In genomic region chr5:142096382-142096781, GRCh38 we compare ENCODE assay signal across 19 cellular contexts. TPM values are rescaled to one million over a fixed set of nuclear protein-coding genes. Genes with fewer than 3 reads are reported as not detected.
DNase-seq lines count a peak whose midpoint lies in the region; ATAC-seq and TF ChIP-seq lines count a peak whose summit lies in the region.
"Had no signal": no experiment of that assay in that cellular context is flagged by ENCODE, and none has a peak within 500 bp of the region (broad histone marks: within the 10 kb centered on the region; RNA-seq: fewer than 3 reads in every experiment).

No MANE protein-coding gene starts in this region.

- no peaks in the 10 kb centered on the region for H3K9me3 Mint-ChIP-seq in activated naive CD4-positive, alpha-beta T cell treated with anti-CD3 and anti-CD28 coated beads for 36 hours
- H3K9me3 Mint-ChIP-seq in activated naive CD8-positive, alpha-beta T cell treated with anti-CD3 and anti-CD28 coated beads, Interleukin-2, amount 50 U/mL, for 24 hours = peaks cover 7% of the 10 kb centered on the region
- H3K9me3 Mint-ChIP-seq: natural killer cell; stimulated activated memory B cell treated with anti-CD40 and anti-IgM and Interleukin-4, amounts not matched to agents 10 μg/mL and 1 μg/mL and 100 μg/mL, for 72 hours had no signal

- no peaks in the 10 kb centered on the region for H3K79me2 ChIP-seq in trophoblast cell (ENCODE audit: control insufficient read depth, insufficient read depth, low read length, poor library complexity)

- no peak for ATAC-seq in activated naive CD8-positive, alpha-beta T cell treated with anti-CD3 and anti-CD28 coated beads, Interleukin-2, amount 50 U/mL, for 24 hours
- ATAC-seq: A549 had no signal

- no peak overlapping the region for H3K14ac ChIP-seq in trophoblast cell (ENCODE audit: low read length)

- no peak overlapping the region for H3K27ac ChIP-seq in trophoblast cell (ENCODE audit: low read depth, low read length)
- H3K27ac ChIP-seq in substantia nigra (ENCODE audit: low read depth, low read length, poor library complexity, severe bottlenecking) = no peak overlapping the region
- peak overlapping the region in 1 of 2 donors; percentile 47 for H3K27ac ChIP-seq in coronary artery
- H3K27ac ChIP-seq: A549, BLaER1, ovary, VCaP had no signal

- no peak overlapping the region for H2BK12ac ChIP-seq in trophoblast cell (ENCODE audit: low read length)

- H3K27ac Mint-ChIP-seq in activated naive CD4-positive, alpha-beta T cell treated with anti-CD3 and anti-CD28 coated beads for 36 hours = peak overlapping the region; percentile 96
- peak overlapping the region; percentile 100 for H3K27ac Mint-ChIP-seq in activated naive CD8-positive, alpha-beta T cell treated with anti-CD3 and anti-CD28 coated beads, Interleukin-2, amount 50 U/mL, for 24 hours

- no peak overlapping the region for H3K4ac ChIP-seq in trophoblast cell (ENCODE audit: low read depth, low read length)

- H3K4me2 ChIP-seq in trophoblast cell (ENCODE audit: low read length) = no peak overlapping the region
- H3K4me2 ChIP-seq: A549 had no signal

- TF ChIP-seq CTCF in coronary artery (IDR thresholded peaks at IDR 0.05) = no peak

- DNase-seq in activated naive CD4-positive, alpha-beta T cell treated with anti-CD3 and anti-CD28 coated beads for 36 hours = no peak
- no peak for DNase-seq in activated naive CD4-positive, alpha-beta T cell treated with anti-CD3 and anti-CD28 coated beads, Interleukin-2, amount 50 U/mL, for 16 hours
- DNase-seq in EH (ENCODE audit: low read depth) (peak; percentile 31), trophoblast cell (no peak), substantia nigra (lab: John Stamatoyannopoulos, UW) (no peak), coronary artery (ENCODE audit: low spot score) (no peak), glomerular visceral epithelial cell (ENCODE audit: extremely low spot score) (no peak)
- no peak for DNase-seq in activated naive CD8-positive, alpha-beta T cell treated with anti-CD3 and anti-CD28 coated beads, Interleukin-2, amount 50 U/mL, for 24 hours
- DNase-seq: amygdala, HCEC 1CT, mesenchymal stem cell, NCI-H2107, NCI-H510A treated with DMSO at 0.1 percent for 48 hours, ovary had no signal

- no peak overlapping the region for H4K91ac ChIP-seq in trophoblast cell (ENCODE audit: low read depth, low read length)

- H3K27me3 ChIP-seq in trophoblast cell (ENCODE audit: insufficient read depth, low read length) = no peaks in the 10 kb centered on the region
- H3K27me3 ChIP-seq: BLaER1, ovary had no signal

- no peaks in the 10 kb centered on the region for H3K36me3 ChIP-seq in trophoblast cell (ENCODE audit: control insufficient read depth in 1 of 2, insufficient read depth in 2 of 2, low read length in 2 of 2)
- H3K36me3 ChIP-seq: BLaER1, ovary had no signal

- H3K9me3 ChIP-seq in trophoblast cell (ENCODE audit: insufficient read depth, low read depth, low read length) = no peaks in the 10 kb centered on the region
- H3K9me3 ChIP-seq: A549, BLaER1, ovary had no signal

- peaks cover 3% of the 10 kb centered on the region in 2 experiments for H3K4me1 ChIP-seq in trophoblast cell (ENCODE audit: control insufficient read depth in 1 of 2, insufficient read depth in 2 of 2, low read length in 2 of 2)
- H3K4me1 ChIP-seq: A549 had no signal

- H2AK5ac ChIP-seq in trophoblast cell (ENCODE audit: low read length) = no peak overlapping the region

- CTCF ChIA-PET in activated naive CD4-positive, alpha-beta T cell treated with anti-CD3 and anti-CD28 coated beads for 36 hours (lab: Charles Lee) = interaction anchor here (0.9 to 5.6 kb wide), 8 partner anchors 9 to 88 kb away, joined by 3 to 36 read pairs (median 4); partner anchors contain the start of gene NDFIP1

- H2BK120ac ChIP-seq in trophoblast cell (ENCODE audit: insufficient read depth, low read length, poor library complexity) = no peak overlapping the region

- H4K12ac ChIP-seq in trophoblast cell (ENCODE audit: low read depth, low read length) = peak overlapping the region; percentile 44

- intact Hi-C loops in activated naive CD4-positive, alpha-beta T cell treated with anti-CD3 and anti-CD28 coated beads for 36 hours (cut with micrococcal nuclease) = loop anchor here (5.0 to 10.0 kb wide), 3 partner anchors 261 to 728 kb away; no protein-coding TSS in a partner anchor

- H2AFZ ChIP-seq in trophoblast cell (ENCODE audit: insufficient read depth, low read length, poor library complexity) = no peak overlapping the region

- no peak overlapping the region for H3K18ac ChIP-seq in trophoblast cell (ENCODE audit: low read length)

- no peak overlapping the region for H3K4me3 Mint-ChIP-seq in activated naive CD4-positive, alpha-beta T cell treated with anti-CD3 and anti-CD28 coated beads for 36 hours
- no peak overlapping the region for H3K4me3 Mint-ChIP-seq in activated naive CD8-positive, alpha-beta T cell treated with anti-CD3 and anti-CD28 coated beads, Interleukin-2, amount 50 U/mL, for 24 hours
- H3K4me3 Mint-ChIP-seq: natural killer cell; stimulated activated memory B cell treated with anti-CD40 and anti-IgM and Interleukin-4, amounts not matched to agents 10 μg/mL and 1 μg/mL and 100 μg/mL, for 72 hours had no signal

- no peaks in the 10 kb centered on the region for H3K36me3 Mint-ChIP-seq in activated naive CD4-positive, alpha-beta T cell treated with anti-CD3 and anti-CD28 coated beads for 36 hours (ENCODE audit: low read depth)
- H3K36me3 Mint-ChIP-seq in activated naive CD8-positive, alpha-beta T cell treated with anti-CD3 and anti-CD28 coated beads, Interleukin-2, amount 50 U/mL, for 24 hours (ENCODE audit: low read depth) = peaks cover 2% of the 10 kb centered on the region
- H3K36me3 Mint-ChIP-seq: natural killer cell; stimulated activated memory B cell treated with anti-CD40 and anti-IgM and Interleukin-4, amounts not matched to agents 10 μg/mL and 1 μg/mL and 100 μg/mL, for 72 hours had no signal

- H3K23ac ChIP-seq in trophoblast cell (ENCODE audit: low read length) = no peak overlapping the region

- no peaks in the 10 kb centered on the region for H3K79me1 ChIP-seq in trophoblast cell (ENCODE audit: low read length)

- H3K4me3 ChIP-seq in trophoblast cell (ENCODE audit: low read depth, low read length) = no peak overlapping the region
- no peak overlapping the region for H3K4me3 ChIP-seq in coronary artery
- H3K4me3 ChIP-seq: A549, BLaER1, ovary had no signal

- H3K9ac ChIP-seq in trophoblast cell (ENCODE audit: low read length) = no peak overlapping the region
- H3K9ac ChIP-seq: BLaER1 had no signal

- WGBS in trophoblast cell (ENCODE audit: extremely low coverage, insufficient coverage, insufficient read length) = no CpG with 5 or more reads among the region's 3 CpGs

- no peak overlapping the region for H2BK5ac ChIP-seq in trophoblast cell (ENCODE audit: low read depth, low read length, poor library complexity)

- no peak overlapping the region for H4K8ac ChIP-seq in trophoblast cell (ENCODE audit: low read depth, low read length)

- H3K27me3 Mint-ChIP-seq in activated naive CD4-positive, alpha-beta T cell treated with anti-CD3 and anti-CD28 coated beads for 36 hours (ENCODE audit: low read depth) = no peaks in the 10 kb centered on the region
- no peaks in the 10 kb centered on the region for H3K27me3 Mint-ChIP-seq in activated naive CD8-positive, alpha-beta T cell treated with anti-CD3 and anti-CD28 coated beads, Interleukin-2, amount 50 U/mL, for 24 hours
- H3K27me3 Mint-ChIP-seq: stimulated activated memory B cell treated with anti-CD40 and anti-IgM and Interleukin-4, amounts not matched to agents 10 μg/mL and 1 μg/mL and 100 μg/mL, for 72 hours had no signal

- peaks cover 82% of the 10 kb centered on the region for H3K4me1 Mint-ChIP-seq in activated naive CD4-positive, alpha-beta T cell treated with anti-CD3 and anti-CD28 coated beads for 36 hours (ENCODE audit: low read depth)
- H3K4me1 Mint-ChIP-seq in activated naive CD8-positive, alpha-beta T cell treated with anti-CD3 and anti-CD28 coated beads, Interleukin-2, amount 50 U/mL, for 24 hours = peaks cover 92% of the 10 kb centered on the region

RNA-seq across cellular contexts. Expression of gene NDFIP1, which starts 12.2 kb away (rescaled TPM):
- total RNA-seq in activated naive CD4-positive, alpha-beta T cell treated with anti-CD3 and anti-CD28 coated beads for 36 hours = 100 to 1,000 TPM; 103 to 104 TPM
- polyA plus RNA-seq in trophoblast cell (2013) = 26.2 and 27.0 TPM in 2 replicates
